In the genomic region with DNA sequence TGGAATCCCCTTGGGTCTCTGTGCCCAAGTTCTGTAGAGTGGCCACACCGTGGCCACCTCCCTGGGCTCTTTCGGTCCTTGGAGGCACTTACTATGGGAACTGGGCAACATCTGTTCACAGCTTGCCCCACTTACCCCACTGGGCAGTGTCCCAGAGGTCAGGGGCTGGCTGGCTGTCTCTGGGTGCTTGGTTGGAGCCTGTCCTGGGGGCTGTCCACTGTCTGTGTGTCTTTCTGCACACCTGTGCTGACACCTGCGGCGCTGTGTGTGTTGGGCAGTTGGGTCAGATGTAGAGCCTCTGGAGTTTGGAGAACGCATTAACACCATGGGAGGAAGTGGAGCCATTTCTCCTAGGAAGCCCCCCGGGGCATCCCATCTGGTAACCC, we compare ENCODE assay signal across 1 cellular context.
TF ChIP-seq lines count a peak whose summit lies in the region.

No MANE protein-coding gene starts in this region.

TF ChIP-seq in GM23338, 12 proteins besides CTCF, POLR2A, EP300 and RAD21 (continued from another document):
- TF ChIP-seq, protein P1, sequence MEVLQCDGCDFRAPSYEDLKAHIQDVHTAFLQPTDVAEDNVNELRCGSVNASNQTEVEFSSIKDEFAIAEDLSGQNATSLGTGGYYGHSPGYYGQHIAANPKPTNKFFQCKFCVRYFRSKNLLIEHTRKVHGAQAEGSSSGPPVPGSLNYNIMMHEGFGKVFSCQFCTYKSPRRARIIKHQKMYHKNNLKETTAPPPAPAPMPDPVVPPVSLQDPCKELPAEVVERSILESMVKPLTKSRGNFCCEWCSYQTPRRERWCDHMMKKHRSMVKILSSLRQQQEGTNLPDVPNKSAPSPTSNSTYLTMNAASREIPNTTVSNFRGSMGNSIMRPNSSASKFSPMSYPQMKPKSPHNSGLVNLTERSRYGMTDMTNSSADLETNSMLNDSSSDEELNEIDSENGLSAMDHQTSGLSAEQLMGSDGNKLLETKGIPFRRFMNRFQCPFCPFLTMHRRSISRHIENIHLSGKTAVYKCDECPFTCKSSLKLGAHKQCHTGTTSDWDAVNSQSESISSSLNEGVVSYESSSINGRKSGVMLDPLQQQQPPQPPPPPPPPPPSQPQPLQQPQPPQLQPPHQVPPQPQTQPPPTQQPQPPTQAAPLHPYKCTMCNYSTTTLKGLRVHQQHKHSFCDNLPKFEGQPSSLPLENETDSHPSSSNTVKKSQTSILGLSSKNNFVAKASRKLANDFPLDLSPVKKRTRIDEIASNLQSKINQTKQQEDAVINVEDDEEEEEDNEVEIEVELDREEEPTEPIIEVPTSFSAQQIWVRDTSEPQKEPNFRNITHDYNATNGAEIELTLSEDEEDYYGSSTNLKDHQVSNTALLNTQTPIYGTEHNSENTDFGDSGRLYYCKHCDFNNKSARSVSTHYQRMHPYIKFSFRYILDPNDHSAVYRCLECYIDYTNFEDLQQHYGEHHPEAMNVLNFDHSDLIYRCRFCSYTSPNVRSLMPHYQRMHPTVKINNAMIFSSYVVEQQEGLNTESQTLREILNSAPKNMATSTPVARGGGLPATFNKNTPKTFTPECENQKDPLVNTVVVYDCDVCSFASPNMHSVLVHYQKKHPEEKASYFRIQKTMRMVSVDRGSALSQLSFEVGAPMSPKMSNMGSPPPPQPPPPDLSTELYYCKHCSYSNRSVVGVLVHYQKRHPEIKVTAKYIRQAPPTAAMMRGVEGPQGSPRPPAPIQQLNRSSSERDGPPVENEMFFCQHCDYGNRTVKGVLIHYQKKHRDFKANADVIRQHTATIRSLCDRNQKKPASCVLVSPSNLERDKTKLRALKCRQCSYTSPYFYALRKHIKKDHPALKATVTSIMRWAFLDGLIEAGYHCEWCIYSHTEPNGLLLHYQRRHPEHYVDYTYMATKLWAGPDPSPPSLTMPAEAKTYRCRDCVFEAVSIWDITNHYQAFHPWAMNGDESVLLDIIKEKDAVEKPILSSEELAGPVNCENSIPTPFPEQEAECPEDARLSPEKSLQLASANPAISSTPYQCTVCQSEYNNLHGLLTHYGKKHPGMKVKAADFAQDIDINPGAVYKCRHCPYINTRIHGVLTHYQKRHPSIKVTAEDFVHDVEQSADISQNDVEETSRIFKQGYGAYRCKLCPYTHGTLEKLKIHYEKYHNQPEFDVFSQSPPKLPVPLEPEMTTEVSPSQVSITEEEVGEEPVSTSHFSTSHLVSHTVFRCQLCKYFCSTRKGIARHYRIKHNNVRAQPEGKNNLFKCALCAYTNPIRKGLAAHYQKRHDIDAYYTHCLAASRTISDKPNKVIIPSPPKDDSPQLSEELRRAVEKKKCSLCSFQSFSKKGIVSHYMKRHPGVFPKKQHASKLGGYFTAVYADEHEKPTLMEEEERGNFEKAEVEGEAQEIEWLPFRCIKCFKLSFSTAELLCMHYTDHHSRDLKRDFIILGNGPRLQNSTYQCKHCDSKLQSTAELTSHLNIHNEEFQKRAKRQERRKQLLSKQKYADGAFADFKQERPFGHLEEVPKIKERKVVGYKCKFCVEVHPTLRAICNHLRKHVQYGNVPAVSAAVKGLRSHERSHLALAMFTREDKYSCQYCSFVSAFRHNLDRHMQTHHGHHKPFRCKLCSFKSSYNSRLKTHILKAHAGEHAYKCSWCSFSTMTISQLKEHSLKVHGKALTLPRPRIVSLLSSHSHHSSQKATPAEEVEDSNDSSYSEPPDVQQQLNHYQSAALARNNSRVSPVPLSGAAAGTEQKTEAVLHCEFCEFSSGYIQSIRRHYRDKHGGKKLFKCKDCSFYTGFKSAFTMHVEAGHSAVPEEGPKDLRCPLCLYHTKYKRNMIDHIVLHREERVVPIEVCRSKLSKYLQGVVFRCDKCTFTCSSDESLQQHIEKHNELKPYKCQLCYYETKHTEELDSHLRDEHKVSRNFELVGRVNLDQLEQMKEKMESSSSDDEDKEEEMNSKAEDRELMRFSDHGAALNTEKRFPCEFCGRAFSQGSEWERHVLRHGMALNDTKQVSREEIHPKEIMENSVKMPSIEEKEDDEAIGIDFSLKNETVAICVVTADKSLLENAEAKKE (CRISPR knock-in tag; IDR thresholded peaks at IDR 0.05) = no peak
- no peak for TF ChIP-seq EZH2phosphoT487 (IDR thresholded peaks at IDR 0.05; ENCODE audit: unreplicated experiment)
- TF ChIP-seq JUNB (IDR thresholded peaks at IDR 0.05; ENCODE audit: unreplicated experiment) = no peak
- no peak for TF ChIP-seq REST (IDR thresholded peaks at IDR 0.05; ENCODE audit: unreplicated experiment)
- TF ChIP-seq ZNF114 (CRISPR knock-in tag; IDR thresholded peaks at IDR 0.05) = no peak
- no peak for TF ChIP-seq CREB1 (CRISPR knock-in tag; IDR thresholded peaks at IDR 0.05; ENCODE audit: low read depth)
- no peak for TF ChIP-seq EZH2 (IDR thresholded peaks at IDR 0.05; ENCODE audit: low read depth, unreplicated experiment)
